8 cellular contexts compared by ENCODE assay signal in the genomic region with DNA sequence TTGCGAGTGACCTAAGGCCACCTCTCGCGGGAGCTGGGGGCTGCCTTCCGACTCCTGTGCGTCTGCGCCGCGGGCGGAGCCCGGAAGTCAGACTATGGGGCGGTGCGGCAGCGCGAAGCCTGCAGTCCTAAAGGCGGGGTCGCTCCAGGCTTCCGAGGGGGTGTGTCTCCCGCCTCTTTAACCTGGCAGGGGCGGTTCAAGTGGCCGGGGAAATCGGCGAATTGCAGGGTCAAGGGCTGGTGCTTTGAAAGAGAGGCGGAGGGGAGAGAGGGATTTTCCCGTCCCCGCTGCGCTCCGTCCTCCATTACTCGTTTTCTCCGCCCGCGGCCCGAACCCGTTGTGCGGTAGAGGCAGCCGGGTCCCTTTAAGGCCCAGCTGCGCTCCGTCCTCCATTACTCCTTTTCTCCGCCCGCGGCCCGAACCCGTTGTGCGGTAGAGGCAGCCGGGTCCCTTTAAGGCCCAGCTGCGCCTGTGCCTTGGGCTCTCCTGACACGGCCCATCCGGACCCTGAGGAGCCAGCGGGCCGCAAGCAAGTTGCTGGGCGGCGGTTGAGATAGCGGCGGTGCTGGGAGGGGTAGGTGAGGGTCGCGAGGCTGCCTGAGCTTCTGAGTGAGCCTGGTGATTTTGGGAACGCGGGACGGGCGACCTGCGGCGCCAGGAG. TPM values are rescaled to one million over a fixed set of nuclear protein-coding genes. Genes with fewer than 3 reads are reported as not detected.
DNase-seq lines count a peak whose midpoint lies in the region; ATAC-seq and TF ChIP-seq lines count a peak whose summit lies in the region.
"Not testable (repeated sequence)": the region's sequence is repeated elsewhere in the genome, so short reads cannot be mapped to it uniquely, and the experiment has no call there.

A gene with protein sequence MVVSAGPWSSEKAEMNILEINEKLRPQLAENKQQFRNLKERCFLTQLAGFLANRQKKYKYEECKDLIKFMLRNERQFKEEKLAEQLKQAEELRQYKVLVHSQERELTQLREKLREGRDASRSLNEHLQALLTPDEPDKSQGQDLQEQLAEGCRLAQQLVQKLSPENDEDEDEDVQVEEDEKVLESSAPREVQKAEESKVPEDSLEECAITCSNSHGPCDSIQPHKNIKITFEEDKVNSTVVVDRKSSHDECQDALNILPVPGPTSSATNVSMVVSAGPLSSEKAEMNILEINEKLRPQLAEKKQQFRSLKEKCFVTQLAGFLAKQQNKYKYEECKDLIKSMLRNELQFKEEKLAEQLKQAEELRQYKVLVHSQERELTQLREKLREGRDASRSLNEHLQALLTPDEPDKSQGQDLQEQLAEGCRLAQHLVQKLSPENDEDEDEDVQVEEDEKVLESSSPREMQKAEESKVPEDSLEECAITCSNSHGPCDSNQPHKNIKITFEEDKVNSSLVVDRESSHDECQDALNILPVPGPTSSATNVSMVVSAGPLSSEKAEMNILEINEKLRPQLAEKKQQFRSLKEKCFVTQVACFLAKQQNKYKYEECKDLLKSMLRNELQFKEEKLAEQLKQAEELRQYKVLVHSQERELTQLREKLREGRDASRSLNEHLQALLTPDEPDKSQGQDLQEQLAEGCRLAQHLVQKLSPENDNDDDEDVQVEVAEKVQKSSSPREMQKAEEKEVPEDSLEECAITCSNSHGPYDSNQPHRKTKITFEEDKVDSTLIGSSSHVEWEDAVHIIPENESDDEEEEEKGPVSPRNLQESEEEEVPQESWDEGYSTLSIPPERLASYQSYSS (N-terminal part only) (plus strand): TSS at position 83 of the 661 bp plus-strand sequence. CDS start 21,820 bp downstream, outside the sequence.

- not testable (repeated sequence) for H3K9me3 ChIP-seq in WERI-Rb-1 (ENCODE audit: severe bottlenecking); breast epithelium; iPS-20b (ENCODE audit: insufficient read depth, low read depth, low read length); skeletal muscle tissue (ENCODE audit: control insufficient read depth in 3 of 3, low read length in 3 of 3)

- DNase-seq in AG04449 (ENCODE audit: low read depth, low spot score): not testable (repeated sequence)
- peak; percentile 83 for DNase-seq in NCI-H226
- peak; percentile 100 for DNase-seq in WERI-Rb-1
- DNase-seq in breast epithelium (ENCODE audit: low spot score in 2 of 2): peak; percentile 37 to 66

- not testable (repeated sequence) for TF ChIP-seq POLR2A in breast epithelium (IDR thresholded peaks at IDR 0.05)

- H3K4me3 ChIP-seq in AG04449 (ENCODE audit: low read depth, low read length): peak within 1 kb of the TSS; percentile 65
- peak within 1 kb of the TSS; percentile 75 for H3K4me3 ChIP-seq in WERI-Rb-1 (ENCODE audit: low read depth, low read length)
- H3K4me3 ChIP-seq in breast epithelium: peak within 1 kb of the TSS; percentile 66 to 77 (median 76)
- H3K4me3 ChIP-seq in iPS-20b (ENCODE audit: low read length): peak within 1 kb of the TSS; percentile 72; the same call in 1 of the 2 replicates
- peak within 1 kb of the TSS; percentile 68 to 78 (median 75) for H3K4me3 ChIP-seq in skeletal muscle tissue (ENCODE audit: low read length in 3 of 3)

- H3K9ac ChIP-seq in iPS-20b (ENCODE audit: low read depth, low read length): peak within 1 kb of the TSS; percentile 74; the same call in 1 of the 2 replicates
- peak within 1 kb of the TSS; percentile 61 to 79 (median 75) for H3K9ac ChIP-seq in skeletal muscle tissue (ENCODE audit: low read depth in 1 of 3, low read length in 3 of 3)

- H3K27me3 ChIP-seq in WERI-Rb-1 (ENCODE audit: insufficient read depth, low read depth, severe bottlenecking); breast epithelium; iPS-20b (ENCODE audit: insufficient read depth, low read length); skeletal muscle tissue (ENCODE audit: control insufficient read depth in 3 of 3, insufficient read depth in 3 of 3, low read length in 3 of 3): not testable (repeated sequence)

- not testable (repeated sequence) for H3K4me1 ChIP-seq in breast epithelium; iPS-20b (ENCODE audit: insufficient read depth, low read length); skeletal muscle tissue (ENCODE audit: control insufficient read depth in 3 of 3, insufficient read depth in 3 of 3, low read length in 3 of 3)

- ATAC-seq in GM18907 (IDR thresholded peaks at IDR 0.05; ENCODE audit: unreplicated experiment) (peak; percentile 76), HG03139 (IDR thresholded peaks at IDR 0.05; ENCODE audit: unreplicated experiment) (peak; percentile 75)

- CTCF ChIA-PET in AG04449 (lab: Yijun Ruan, JAX): not testable (repeated sequence)

- POLR2A ChIA-PET in AG04449 (lab: Yijun Ruan, JAX): not testable (repeated sequence)

- intact Hi-C loops in breast epithelium (cut with DNase I; ENCODE audit: low total_unique reads): not testable (repeated sequence)

- not testable (repeated sequence) for TF ChIP-seq CTCF in AG04449 (IDR thresholded peaks at IDR 0.05; ENCODE audit: insufficient read depth, low read length, missing control alignments); WERI-Rb-1 (IDR thresholded peaks at IDR 0.05; ENCODE audit: low read depth, low read length); breast epithelium (IDR thresholded peaks at IDR 0.05)

- H3K27ac ChIP-seq in WERI-Rb-1: peak within 1 kb of the TSS; percentile 97
- H3K27ac ChIP-seq in breast epithelium: peak within 1 kb of the TSS; percentile 84 to 86
- peak within 1 kb of the TSS; percentile 71 for H3K27ac ChIP-seq in iPS-20b (ENCODE audit: low read length)
- H3K27ac ChIP-seq in skeletal muscle tissue (ENCODE audit: low read depth, low read length): peak within 1 kb of the TSS; percentile 71

- H3K36me3 ChIP-seq in WERI-Rb-1; breast epithelium; iPS-20b (ENCODE audit: insufficient read depth, low read depth, low read length); skeletal muscle tissue (ENCODE audit: control insufficient read depth in 3 of 3, insufficient read depth in 3 of 3, low read length in 3 of 3): not testable (repeated sequence)

RNA-seq across cellular contexts. Expression of the gene that starts here (rescaled TPM):
- total RNA-seq in breast epithelium (10 to 100 TPM; 16.0 to 22.3 (median 19.8) TPM), skeletal muscle tissue (9.9 TPM)
